8 cellular contexts compared by ENCODE assay signal in genomic region chr4:123398803-123399637, GRCh38. TPM values are rescaled to one million over a fixed set of nuclear protein-coding genes. Genes with fewer than 3 reads are reported as not detected.
DNase-seq lines count a peak whose midpoint lies in the region; ATAC-seq and TF ChIP-seq lines count a peak whose summit lies in the region.

No MANE protein-coding gene starts in this region.

- peak; percentile 65 for TF ChIP-seq CTCF in foreskin keratinocyte (conservative IDR thresholded peaks at IDR 0.05)
- no peak for TF ChIP-seq CTCF in osteoblast (IDR thresholded peaks at IDR 0.05; ENCODE audit: extremely low read depth, low read depth, low read length)

- H3K27me3 Mint-ChIP-seq in activated naive CD4-positive, alpha-beta T cell treated with anti-CD3 and anti-CD28 coated beads for 36 hours (ENCODE audit: low read depth), result peaks cover 17% of the 10 kb centered on the region

- H3K79me2 ChIP-seq in osteoblast (ENCODE audit: insufficient read depth, low read length), result no peaks in the 10 kb centered on the region

- intact Hi-C loops in activated naive CD4-positive, alpha-beta T cell treated with anti-CD3 and anti-CD28 coated beads for 36 hours (cut with micrococcal nuclease), result loop anchor here (1.0 to 10.0 kb wide), 15 partner anchors 17 to 1597 kb away; partner anchors contain the start of gene EXOSC9

- H3K4me2 ChIP-seq in osteoblast (ENCODE audit: insufficient read depth, low read length), result peak overlapping the region; percentile 99

- H3K4me1 Mint-ChIP-seq in activated naive CD4-positive, alpha-beta T cell treated with anti-CD3 and anti-CD28 coated beads for 36 hours (ENCODE audit: low read depth), result peaks cover 32% of the 10 kb centered on the region

- peak overlapping the region; percentile 76 for H3K4me3 ChIP-seq in osteoblast (ENCODE audit: insufficient read depth, low read length)

- no peaks in the 10 kb centered on the region for H3K36me3 ChIP-seq in osteoblast (ENCODE audit: insufficient read depth, low read length)

- peak; percentile 35 for DNase-seq in AG08396 (ENCODE audit: low spot score)
- DNase-seq in RPMI7951 (ENCODE audit: low read depth), result peak; percentile 65
- DNase-seq in activated naive CD4-positive, alpha-beta T cell treated with anti-CD3 and anti-CD28 coated beads for 36 hours, result peak; percentile 82
- peak; percentile 50 to 65 for DNase-seq in foreskin keratinocyte
- DNase-seq in osteoblast (ENCODE audit: insufficient read length, low spot score, missing footprints), result peak; percentile 69
- peak; percentile 73 for DNase-seq in ureter (ENCODE audit: low spot score)

- CTCF ChIA-PET in activated naive CD4-positive, alpha-beta T cell treated with anti-CD3 and anti-CD28 coated beads for 36 hours (lab: Charles Lee), result interaction anchor here (0.6 to 1.7 kb wide), 11 partner anchors 9 to 1240 kb away, joined by 3 to 10 read pairs (median 3); no protein-coding TSS in a partner anchor

- H3K27ac Mint-ChIP-seq in activated naive CD4-positive, alpha-beta T cell treated with anti-CD3 and anti-CD28 coated beads for 36 hours, result peak overlapping the region; percentile 95

- H3K27ac ChIP-seq in foreskin keratinocyte (peak overlapping the region; percentile 23), osteoblast (ENCODE audit: low read depth, low read length) (no peak overlapping the region)

- H3K9me3 ChIP-seq in osteoblast (ENCODE audit: low read depth, low read length), result no peaks in the 10 kb centered on the region

- H3K27me3 ChIP-seq in foreskin keratinocyte, result no peaks in the 10 kb centered on the region
- peaks cover 10% of the 10 kb centered on the region for H3K27me3 ChIP-seq in osteoblast (ENCODE audit: insufficient read depth, low read length)

- H3K4me3 Mint-ChIP-seq in activated naive CD4-positive, alpha-beta T cell treated with anti-CD3 and anti-CD28 coated beads for 36 hours, result peak overlapping the region; percentile 87

- no peaks in the 10 kb centered on the region for H3K9me3 Mint-ChIP-seq in activated naive CD4-positive, alpha-beta T cell treated with anti-CD3 and anti-CD28 coated beads for 36 hours

- no peaks in the 10 kb centered on the region for H3K4me1 ChIP-seq in foreskin keratinocyte
- H3K4me1 ChIP-seq in osteoblast (ENCODE audit: insufficient read depth, low read length), result peaks cover 16% of the 10 kb centered on the region

- no peaks in the 10 kb centered on the region for H4K20me1 ChIP-seq in osteoblast (ENCODE audit: insufficient read depth, low read length)

- peak overlapping the region; percentile 82 for H2AFZ ChIP-seq in osteoblast (ENCODE audit: low read length)

- peaks cover 28% of the 10 kb centered on the region for H3K36me3 Mint-ChIP-seq in activated naive CD4-positive, alpha-beta T cell treated with anti-CD3 and anti-CD28 coated beads for 36 hours (ENCODE audit: low read depth)

- ATAC-seq in GM18861 (IDR thresholded peaks at IDR 0.05; ENCODE audit: unreplicated experiment), result peak; percentile 13
- ATAC-seq in HG03135 (IDR thresholded peaks at IDR 0.05; ENCODE audit: unreplicated experiment), result peak; percentile 33
- ATAC-seq in foreskin keratinocyte, result peak; percentile 28

RNA-seq across cellular contexts. Expression of gene SPRY1, which starts 2.4 kb away (rescaled TPM):
- 14.6 and 14.8 TPM in 2 replicates for total RNA-seq in RPMI7951 (2014; rRNA removed; shearing (Covaris generic))
- total RNA-seq in activated naive CD4-positive, alpha-beta T cell treated with anti-CD3 and anti-CD28 coated beads for 36 hours, result 10 to 100 TPM; 16.9 to 20.3 TPM
- total RNA-seq in foreskin keratinocyte (1.3 and 2.8 TPM in 2 replicates), osteoblast (5.0 and 5.1 TPM in 2 replicates), ureter (197 TPM)
- polyA plus RNA-seq in foreskin keratinocyte, result 0.34 and 1.2 TPM in 2 replicates
